In the genomic region with DNA sequence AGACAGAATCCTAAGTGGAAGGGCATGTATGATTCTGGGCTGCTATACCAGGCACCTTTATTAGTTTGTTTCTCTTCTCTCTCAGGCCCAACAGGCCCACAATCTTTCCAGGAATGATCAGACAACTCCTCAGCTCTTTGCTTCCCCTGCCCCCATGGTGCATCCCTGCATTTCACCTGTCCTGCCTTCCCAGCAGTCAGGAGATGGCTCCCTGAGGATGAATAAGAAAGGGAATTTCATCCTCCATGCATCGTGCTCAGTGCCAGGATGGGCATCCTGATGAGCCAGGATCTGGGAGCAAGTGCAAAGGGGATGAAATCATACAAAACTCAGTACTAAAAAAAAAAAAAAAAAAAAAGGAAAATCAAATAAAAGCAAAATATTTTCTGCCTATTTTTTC, we compare ENCODE assay signal across 27 cellular contexts. TPM values are rescaled to one million over a fixed set of nuclear protein-coding genes. Genes with fewer than 3 reads are reported as not detected.
"Had no signal": no experiment of that assay in that cellular context is flagged by ENCODE, and none has a peak within 500 bp of the region (broad histone marks: within the 10 kb centered on the region; RNA-seq: fewer than 3 reads in every experiment).

No MANE protein-coding gene starts in this region.

- H2AFZ ChIP-seq: neural progenitor cell, parathyroid adenoma had no signal

- DNase-seq: occipital lobe; ovary; posterior cingulate gyrus; psoas muscle; right cardiac atrium; right lobe of liver; sigmoid colon; small intestine; stimulated activated CD4-positive, alpha-beta T cell treated with anti-CD3 and anti-CD28 coated beads, Interleukin-15, amount 100 ng/mL, for 24 hours; stimulated activated CD4-positive, alpha-beta T cell treated with anti-CD3 and anti-CD28 coated beads, Interleukin-2, amount 100 ng/mL, for 24 hours; stimulated activated CD4-positive, alpha-beta T cell treated with anti-CD3 and anti-CD28 coated beads, Interleukin-2, amount 100 ng/mL, for 48 hours; stimulated activated CD4-positive, alpha-beta T cell treated with anti-CD3 and anti-CD28 coated beads, Interleukin-4, amount 100 ng/mL, for 24 hours; stimulated activated naive B cell treated with anti-CD40 and anti-IgM and Interleukin-4, amounts not matched to agents 10 μg/mL and 1 μg/mL and 100 μg/mL, for 72 hours; stimulated activated naive CD4-positive, alpha-beta T cell treated with Interleukin-2 at 50 U/mL for 16 hours; stomach; thyroid gland; trophoblast cell; upper lobe of left lung had no signal

- H3K27ac Mint-ChIP-seq: nephron; neural progenitor cell; progenitor cell of endocrine pancreas; stimulated activated effector memory CD8-positive, alpha-beta T cell treated with anti-CD3 and anti-CD28 coated beads, Interleukin-12 subunit alpha, Interleukin-12 subunit beta, amount 100 ng/mL, for 72 hours; stimulated activated naive B cell treated with anti-CD40 and anti-IgM and Interleukin-4, amounts not matched to agents 10 μg/mL and 1 μg/mL and 100 μg/mL, for 72 hours; stimulated activated naive CD8-positive, alpha-beta T cell treated with anti-CD3 and anti-CD28 coated beads, Interleukin-15, Interleukin-2, amounts not matched to agents 100 ng/mL and 50 ng/mL, for 24 hours had no signal

- H3K9me3 ChIP-seq: ovary, psoas muscle, right lobe of liver, sigmoid colon, stomach, thoracic aorta, thyroid gland, tibial nerve, upper lobe of left lung, vagina had no signal

- H3K4me2 ChIP-seq: neural progenitor cell had no signal

- H3K9me3 Mint-ChIP-seq: nephron; neural progenitor cell; stimulated activated naive B cell treated with anti-CD40 and anti-IgM and Interleukin-4, amounts not matched to agents 10 μg/mL and 1 μg/mL and 100 μg/mL, for 72 hours had no signal

- H3K4me3 Mint-ChIP-seq: nephron; neural progenitor cell; stimulated activated effector memory CD8-positive, alpha-beta T cell treated with anti-CD3 and anti-CD28 coated beads, Interleukin-12 subunit alpha, Interleukin-12 subunit beta, amount 100 ng/mL, for 72 hours; stimulated activated naive B cell treated with anti-CD40 and anti-IgM and Interleukin-4, amounts not matched to agents 10 μg/mL and 1 μg/mL and 100 μg/mL, for 72 hours; stimulated activated naive CD8-positive, alpha-beta T cell treated with anti-CD3 and anti-CD28 coated beads, Interleukin-15, Interleukin-2, amounts not matched to agents 100 ng/mL and 50 ng/mL, for 24 hours had no signal

- H3K36me3 ChIP-seq: neural progenitor cell, ovary, right lobe of liver, sigmoid colon, stomach, thoracic aorta, thyroid gland, tibial nerve, upper lobe of left lung, vagina had no signal

- H3K27ac ChIP-seq: neural progenitor cell, ovary, parathyroid adenoma, psoas muscle, right lobe of liver, sigmoid colon, stomach, thoracic aorta, thyroid gland, tibial nerve, upper lobe of left lung, vagina had no signal

- H3K27me3 ChIP-seq: neural progenitor cell, ovary, right lobe of liver, sigmoid colon, stomach, thyroid gland, tibial nerve, upper lobe of left lung, vagina had no signal

- H3K4me1 Mint-ChIP-seq: nephron; stimulated activated effector memory CD8-positive, alpha-beta T cell treated with anti-CD3 and anti-CD28 coated beads, Interleukin-12 subunit alpha, Interleukin-12 subunit beta, amount 100 ng/mL, for 72 hours; stimulated activated naive B cell treated with anti-CD40 and anti-IgM and Interleukin-4, amounts not matched to agents 10 μg/mL and 1 μg/mL and 100 μg/mL, for 72 hours had no signal

- H3K79me2 ChIP-seq: parathyroid adenoma had no signal

- H3K4me1 ChIP-seq: neural progenitor cell, parathyroid adenoma, psoas muscle, right lobe of liver, sigmoid colon, stomach, thyroid gland, tibial nerve, upper lobe of left lung, vagina had no signal

- H3K27me3 Mint-ChIP-seq: stimulated activated naive B cell treated with anti-CD40 and anti-IgM and Interleukin-4, amounts not matched to agents 10 μg/mL and 1 μg/mL and 100 μg/mL, for 72 hours; stimulated activated naive CD8-positive, alpha-beta T cell treated with anti-CD3 and anti-CD28 coated beads, Interleukin-15, Interleukin-2, amounts not matched to agents 100 ng/mL and 50 ng/mL, for 24 hours had no signal

- H3K36me3 Mint-ChIP-seq: neural progenitor cell; stimulated activated effector memory CD8-positive, alpha-beta T cell treated with anti-CD3 and anti-CD28 coated beads, Interleukin-12 subunit alpha, Interleukin-12 subunit beta, amount 100 ng/mL, for 72 hours; stimulated activated naive B cell treated with anti-CD40 and anti-IgM and Interleukin-4, amounts not matched to agents 10 μg/mL and 1 μg/mL and 100 μg/mL, for 72 hours had no signal

- H3K4me3 ChIP-seq: neural progenitor cell, ovary, psoas muscle, right lobe of liver, sigmoid colon, stomach, thoracic aorta, thyroid gland, tibial nerve, upper lobe of left lung, vagina had no signal

- ATAC-seq: psoas muscle; right cardiac atrium; right lobe of liver; stimulated activated effector memory CD8-positive, alpha-beta T cell treated with anti-CD3 and anti-CD28 coated beads, Interleukin-12 subunit alpha, Interleukin-12 subunit beta, amount 100 ng/mL, for 72 hours; stimulated activated naive B cell treated with anti-CD40 and anti-IgM and Interleukin-4, amounts not matched to agents 10 μg/mL and 1 μg/mL and 100 μg/mL, for 72 hours had no signal

RNA-seq across cellular contexts. Expression of gene NTM, which starts 18.6 kb away (rescaled TPM):
- total RNA-seq: thoracic aorta had no signal
